24 cellular contexts compared by ENCODE assay signal in genomic region chr16:83720981-83721380, GRCh38.
"Had no signal": no experiment of that assay in that cellular context is flagged by ENCODE, and none has a peak within 500 bp of the region (broad histone marks: within the 10 kb centered on the region; RNA-seq: fewer than 3 reads in every experiment).

No MANE protein-coding gene starts in this region.

- DNase-seq: activated CD4-positive, alpha-beta memory T cell treated with anti-CD3 and anti-CD28 coated beads, Interleukin-2, amount 10 ng/mL, durations not matched to agents 7 days and 5 days; activated CD4-positive, alpha-beta T cell treated with anti-CD3 and anti-CD28 coated beads for 1 hour; activated CD4-positive, alpha-beta T cell treated with anti-CD3 and anti-CD28 coated beads for 48 hours; activated CD4-positive, CD25-positive, alpha-beta regulatory T cell; activated CD8-positive, alpha-beta memory T cell treated with anti-CD3 and anti-CD28 coated beads for 24 hours; activated CD8-positive, alpha-beta memory T cell treated with anti-CD3 and anti-CD28 coated beads, Interleukin-2, amount 10 ng/mL, durations not matched to agents 7 days and 5 days; activated CD8-positive, alpha-beta memory T cell treated with anti-CD3 and anti-CD28 coated beads, Interleukin-2, amount 50 U/mL, for 48 hours; activated effector memory CD4-positive, alpha-beta T cell treated with Interleukin-2 at 50 U/mL for 16 hours; activated naive CD4-positive, alpha-beta T cell treated with anti-CD3 and anti-CD28 coated beads, Interleukin-2, amount 10 ng/mL, durations not matched to agents 7 days and 5 days; activated naive CD8-positive, alpha-beta T cell treated with anti-CD3 and anti-CD28 coated beads, Interleukin-2, amount 50 U/mL, for 24 hours; activated T-cell treated with anti-CD3 and anti-CD28 coated beads, Interleukin-2, amount 50 U/mL, for 48 hours; anterior cingulate cortex; caudate nucleus; cerebellar nuclear complex; NCI-H1436 treated with DMSO at 0.1 percent for 48 hours; NCI-H1694 treated with DMSO at 0.1 percent for 48 hours; NCI-H2081; NCI-H2171 treated with DMSO at 0.1 percent for 48 hours; NCI-H2227 treated with DMSO at 0.1 percent for 48 hours; NCI-H446; NCI-H524 treated with DMSO at 0.1 percent for 48 hours; PC-9; T1000; WERI-Rb-1 had no signal
